ENCODE assay signal across 8 cellular contexts in genomic region chr10:43689618-43689954, GRCh38. TPM values are rescaled to one million over a fixed set of nuclear protein-coding genes. Genes with fewer than 3 reads are reported as not detected.
DNase-seq lines count a peak whose midpoint lies in the region; ATAC-seq and TF ChIP-seq lines count a peak whose summit lies in the region.

No MANE protein-coding gene starts in this region.

- intact Hi-C loops in heart right ventricle (cut with DNase I), result loop anchor here in 5 of 10 donors (1.0 to 10.0 kb wide), 11 partner anchors 225 to 1173 kb away; partner anchors contain the start of gene CXCL12 (in 1 of the 5)
- intact Hi-C loops in psoas muscle (cut with DNase I), result loop anchor here (5.0 to 10.0 kb wide), 2 partner anchors 355 to 1173 kb away; no protein-coding TSS in a partner anchor

- H3K27me3 ChIP-seq in CD4-positive, CD25-positive, alpha-beta regulatory T cell (ENCODE audit: control insufficient read depth, insufficient read depth, low read length), result peaks cover 3% of the 10 kb centered on the region
- H3K27me3 ChIP-seq in heart right ventricle (peaks cover 0 to 4% (median 0%) of the 10 kb centered on the region in 7 donors), psoas muscle (ENCODE audit: insufficient read depth in 3 of 3, low read length in 2 of 3) (no peaks in the 10 kb centered on the region)

- peaks cover 0 to 2% (median 0%) of the 10 kb centered on the region in 7 donors for H3K9me3 Mint-ChIP-seq in CD4-positive, CD25-positive, alpha-beta regulatory T cell
- no peaks in the 10 kb centered on the region for H3K9me3 Mint-ChIP-seq in activated naive CD4-positive, alpha-beta T cell treated with anti-CD3 and anti-CD28 coated beads, Interleukin-2, amount 50 U/mL, for 72 hours

- peaks cover 16% of the 10 kb centered on the region for H3K4me1 ChIP-seq in CD4-positive, CD25-positive, alpha-beta regulatory T cell (ENCODE audit: control insufficient read depth, insufficient read depth, low read length, poor library complexity, severe bottlenecking)
- H3K4me1 ChIP-seq in heart right ventricle (peaks cover 3 to 69% (median 31%) of the 10 kb centered on the region in 9 donors), psoas muscle (no peaks in the 10 kb centered on the region)

- H3K4me3 ChIP-seq in CD4-positive, CD25-positive, alpha-beta regulatory T cell (ENCODE audit: low read depth, low read length), result peak overlapping the region; percentile 75
- H3K4me3 ChIP-seq in Jurkat, Clone E6-1 (ENCODE audit: low read length), result peak overlapping the region; percentile 27
- H3K4me3 ChIP-seq in heart right ventricle, result peak overlapping the region in 9 of 10 donors; percentile 54 to 77 (median 65)
- peak overlapping the region; percentile 66 for H3K4me3 ChIP-seq in psoas muscle

- TF ChIP-seq CTCF in heart right ventricle (IDR thresholded peaks at IDR 0.05) (no peak), psoas muscle (IDR thresholded peaks at IDR 0.05) (no peak)

- no peaks in the 10 kb centered on the region for H3K36me3 Mint-ChIP-seq in CD4-positive, CD25-positive, alpha-beta regulatory T cell
- no peaks in the 10 kb centered on the region for H3K36me3 Mint-ChIP-seq in activated naive CD4-positive, alpha-beta T cell treated with anti-CD3 and anti-CD28 coated beads, Interleukin-2, amount 50 U/mL, for 72 hours

- no peak for DNase-seq in CD4-positive, CD25-positive, alpha-beta regulatory T cell
- no peak for DNase-seq in Jurkat, Clone E6-1 (ENCODE audit: low read depth, low spot score)
- DNase-seq in activated naive CD4-positive, alpha-beta T cell treated with anti-CD3 and anti-CD28 coated beads, Interleukin-2, amount 50 U/mL, for 72 hours (ENCODE audit: low spot score in 2 of 2), result peak in 1 of 2 donors; percentile 63
- peak; percentile 71 to 84 for DNase-seq in heart right ventricle
- peak; percentile 60 to 78 for DNase-seq in psoas muscle
- no peak for DNase-seq in kidney glomerular epithelial cell (lab: John Stamatoyannopoulos, UW)

- peak overlapping the region in 1 of 3 donors; percentile 73 for H3K27ac Mint-ChIP-seq in CD4-positive, CD25-positive, alpha-beta regulatory T cell
- H3K27ac Mint-ChIP-seq in activated naive CD4-positive, alpha-beta T cell treated with anti-CD3 and anti-CD28 coated beads, Interleukin-2, amount 50 U/mL, for 72 hours, result peak overlapping the region; percentile 44 to 81

- peak; percentile 35 to 39 for ATAC-seq in CD4-positive, CD25-positive, alpha-beta regulatory T cell (ENCODE audit: low read depth in 2 of 2)
- ATAC-seq in GM19351 (IDR thresholded peaks at IDR 0.05; ENCODE audit: unreplicated experiment), result peak; percentile 45
- peak; percentile 67 to 77 for ATAC-seq in activated naive CD4-positive, alpha-beta T cell treated with anti-CD3 and anti-CD28 coated beads, Interleukin-2, amount 50 U/mL, for 72 hours
- peak; percentile 76 to 87 (median 84) for ATAC-seq in heart right ventricle
- peak; percentile 71 to 78 (median 76) for ATAC-seq in psoas muscle
- ATAC-seq in HG03469 (IDR thresholded peaks at IDR 0.05; ENCODE audit: unreplicated experiment), result no peak

- no peaks in the 10 kb centered on the region for H3K36me3 ChIP-seq in CD4-positive, CD25-positive, alpha-beta regulatory T cell (ENCODE audit: control insufficient read depth, insufficient read depth, low read length)
- H3K36me3 ChIP-seq in heart right ventricle (no peaks in the 10 kb centered on the region), psoas muscle (ENCODE audit: insufficient read depth in 1 of 2, low read depth in 1 of 2) (no peaks in the 10 kb centered on the region)

- H3K9me3 ChIP-seq in CD4-positive, CD25-positive, alpha-beta regulatory T cell (ENCODE audit: control insufficient read depth in 2 of 2, low read length in 2 of 2), result no peaks in the 10 kb centered on the region
- H3K9me3 ChIP-seq in heart right ventricle (no peaks in the 10 kb centered on the region), psoas muscle (no peaks in the 10 kb centered on the region)

- no peak overlapping the region for H3K27ac ChIP-seq in CD4-positive, CD25-positive, alpha-beta regulatory T cell (ENCODE audit: insufficient read depth, low read length, poor library complexity, severe bottlenecking)
- H3K27ac ChIP-seq in heart right ventricle (peak overlapping the region; percentile 66 to 99 (median 92)), psoas muscle (peak overlapping the region; percentile 68)

- H3K27me3 Mint-ChIP-seq in CD4-positive, CD25-positive, alpha-beta regulatory T cell, result peaks cover 8% of the 10 kb centered on the region

- peak overlapping the region; percentile 84 to 92 (median 89) for H3K4me3 Mint-ChIP-seq in CD4-positive, CD25-positive, alpha-beta regulatory T cell

- H3K4me1 Mint-ChIP-seq in CD4-positive, CD25-positive, alpha-beta regulatory T cell, result peaks cover 0 to 10% (median 5%) of the 10 kb centered on the region in 4 donors

- WGBS in heart right ventricle, 2 donors, result 3 to 4% methylated on average over 25 of the region's 25 CpGs
- 10 to 14% (median 11%) methylated on average over 25 of the region's 25 CpGs for WGBS in psoas muscle, 3 donors

RNA-seq across cellular contexts. Expression of gene ZNF32, which starts 40.9 kb away (rescaled TPM):
- 18.6 TPM for total RNA-seq in CD4-positive, CD25-positive, alpha-beta regulatory T cell
- polyA plus RNA-seq in CD4-positive, CD25-positive, alpha-beta regulatory T cell, result 10 to 100 TPM; 60.4 to 82.7 (median 76.0) TPM
- 87.1 TPM for polyA plus RNA-seq in Jurkat, Clone E6-1 (2012; ENCODE audit: insufficient read depth, insufficient read length)
- total RNA-seq in activated naive CD4-positive, alpha-beta T cell treated with anti-CD3 and anti-CD28 coated beads, Interleukin-2, amount 50 U/mL, for 72 hours, result 10 to 100 TPM in 1 of 2 donors, 1 to 10 TPM in 1; 3.1 to 12.0 TPM
- 10 to 100 TPM; 34.4 to 52.3 (median 41.6) TPM for total RNA-seq in heart right ventricle
- polyA plus RNA-seq in heart right ventricle, result 10 to 100 TPM; 44.9 to 73.8 TPM
- total RNA-seq in psoas muscle, result 10 to 100 TPM; 46.5 to 55.5 (median 50.5) TPM
- polyA plus RNA-seq in psoas muscle, result 100 to 1,000 TPM in 1 of 3 donors, 10 to 100 TPM in 2; 69.9 to 145 (median 75.9) TPM

Comparison
In these comparisons a context has a peak if more than half of its experiments do, and no peak if none do; other contexts are left out.
1. DNase-seq: peak in heart right ventricle (2 of 2) and psoas muscle (2 of 2); none in CD4-positive, CD25-positive, alpha-beta regulatory T cell (0 of 3), Jurkat, Clone E6-1 (single experiment) and kidney glomerular epithelial cell (single experiment).
2. Peak in every context shown above with its lines, with median percentiles within 50 percentile points of each other: H3K4me3 ChIP-seq.